In the genomic region with DNA sequence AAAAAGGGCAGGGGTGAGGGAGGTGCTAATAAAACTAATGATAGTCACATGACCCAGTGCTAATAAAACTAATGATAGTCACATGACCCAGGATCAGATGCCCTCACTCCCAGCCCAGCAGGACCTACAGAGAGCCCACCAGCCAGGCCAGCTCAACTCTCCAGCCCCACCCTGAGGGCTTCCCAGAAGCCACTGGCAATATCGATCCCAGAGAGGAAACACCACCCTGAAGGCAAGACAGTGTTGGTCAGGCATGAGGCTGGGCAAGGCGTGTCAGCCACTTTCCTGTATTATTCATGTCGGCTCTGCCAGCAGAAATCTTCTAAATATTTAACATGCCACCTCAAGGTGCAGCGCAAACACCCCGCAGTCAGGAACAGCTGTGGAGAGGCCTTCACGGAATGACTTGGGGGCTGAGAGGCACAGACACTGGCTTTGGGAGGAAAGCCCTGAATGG, we compare ENCODE assay signal across 12 cellular contexts. TPM values are rescaled to one million over a fixed set of nuclear protein-coding genes. Genes with fewer than 3 reads are reported as not detected.
A peak's percentile ranks its signal among the peaks of the same experiment; 100 is the strongest.
DNase-seq lines count a peak whose midpoint lies in the region; ATAC-seq and TF ChIP-seq lines count a peak whose summit lies in the region.
"Had no signal": no experiment of that assay in that cellular context is flagged by ENCODE, and none has a peak within 500 bp of the region (broad histone marks: within the 10 kb centered on the region; RNA-seq: fewer than 3 reads in every experiment).

No MANE protein-coding gene starts in this region.

- intact Hi-C loops in psoas muscle (cut with DNase I) = loop anchor here in 1 of 2 donors (5.0 kb wide), 1 partner anchor 34 kb away; no protein-coding TSS in a partner anchor

- peak overlapping the region; percentile 65 for H3K4me3 Mint-ChIP-seq in endodermal cell

- no peaks in the 10 kb centered on the region for H3K36me3 Mint-ChIP-seq in endodermal cell (ENCODE audit: low read depth)

- peaks cover 5% of the 10 kb centered on the region for H3K9me3 Mint-ChIP-seq in endodermal cell

- H3K4me1 Mint-ChIP-seq in endodermal cell = peaks cover 49% of the 10 kb centered on the region

- 65% methylated on average over 6 of the region's 6 CpGs for WGBS in HUES64
- WGBS in endodermal cell (ENCODE audit: insufficient coverage in 1 of 2, insufficient read length in 1 of 2), 2 experiments = 76 to 77% methylated on average over 5 to 6 of the region's 6 CpGs
- 44 to 50% (median 47%) methylated on average over 6 of the region's 6 CpGs for WGBS in psoas muscle, 3 donors

- ATAC-seq in psoas muscle (no peak), HG03135 (IDR thresholded peaks at IDR 0.05; ENCODE audit: unreplicated experiment) (no peak), HG03460 (IDR thresholded peaks at IDR 0.05; ENCODE audit: unreplicated experiment) (no peak)

- H3K4me3 ChIP-seq in HUES64 (ENCODE audit: low read length) (peak overlapping the region; percentile 59; the same call in 1 of the 2 replicates), endodermal cell (ENCODE audit: low read length) (no peak overlapping the region), psoas muscle (peak overlapping the region; percentile 85)

- no peak overlapping the region for H3K9ac ChIP-seq in HUES64 (ENCODE audit: low read depth, low read length)
- no peak overlapping the region for H3K9ac ChIP-seq in endodermal cell (ENCODE audit: extremely low read depth, low read length, poor library complexity, severe bottlenecking)

- H3K9me3 ChIP-seq in HUES64 (ENCODE audit: insufficient read depth, low read depth, low read length) (no peaks in the 10 kb centered on the region), endodermal cell (ENCODE audit: control insufficient read depth, low read length) (peaks cover 6% of the 10 kb centered on the region), psoas muscle (no peaks in the 10 kb centered on the region)

- DNase-seq in NCI-H748 (lab: John Stamatoyannopoulos, UW; ENCODE audit: unreplicated experiment) = peak; percentile 8
- no peak for DNase-seq in NCI-H748 treated with DMSO at 0.1 percent for 48 hours (lab: John Stamatoyannopoulos, UW)
- no peak for DNase-seq in endodermal cell
- no peak for DNase-seq in psoas muscle
- DNase-seq in HuH-7.5 (ENCODE audit: low spot score) = no peak
- DNase-seq: activated CD4-positive, alpha-beta T cell treated with anti-CD3 and anti-CD28 coated beads for 1 hour; NCI-H2171 had no signal

- H3K4me1 ChIP-seq in HUES64 (ENCODE audit: insufficient read depth, low read length) (peaks cover 4% of the 10 kb centered on the region), endodermal cell (ENCODE audit: control insufficient read depth, insufficient read depth, low read length) (peaks cover 12% of the 10 kb centered on the region), psoas muscle (peaks cover 22% of the 10 kb centered on the region)

- peaks cover 81% of the 10 kb centered on the region for H3K27me3 Mint-ChIP-seq in endodermal cell (ENCODE audit: insufficient read depth)

- H3K27ac ChIP-seq in HUES64 (ENCODE audit: low read depth, low read length) (no peak overlapping the region), endodermal cell (ENCODE audit: low read depth, low read length) (no peak overlapping the region), psoas muscle (peak overlapping the region; percentile 88)

- H3K27me3 ChIP-seq in HUES64 (ENCODE audit: insufficient read depth, low read length) = peaks cover 79% of the 10 kb centered on the region
- peaks cover 89% of the 10 kb centered on the region for H3K27me3 ChIP-seq in endodermal cell (ENCODE audit: control insufficient read depth, insufficient read depth, low read length, poor library complexity, severe bottlenecking)
- H3K27me3 ChIP-seq in psoas muscle (ENCODE audit: insufficient read depth in 3 of 3, low read length in 2 of 3) = no peaks in the 10 kb centered on the region

- TF ChIP-seq CTCF in endodermal cell (conservative IDR thresholded peaks at IDR 0.05) = no peak
- TF ChIP-seq CTCF in psoas muscle (IDR thresholded peaks at IDR 0.05) = no peak

- H3K27ac Mint-ChIP-seq in endodermal cell = no peak overlapping the region

- H3K36me3 ChIP-seq in HUES64 (ENCODE audit: insufficient read depth, low read length) = no peaks in the 10 kb centered on the region
- H3K36me3 ChIP-seq in endodermal cell (ENCODE audit: control insufficient read depth, insufficient read depth, low read length) = no peaks in the 10 kb centered on the region
- H3K36me3 ChIP-seq in psoas muscle (ENCODE audit: insufficient read depth in 1 of 2, low read depth in 1 of 2) = no peaks in the 10 kb centered on the region

RNA-seq across cellular contexts. Expression of gene REEP1, which starts 1.5 kb away (rescaled TPM):
- 0.95 TPM for polyA plus RNA-seq in HUES64 (2013, experiment 1 of 2)
- 1.8 TPM for polyA plus RNA-seq in HUES64 (2013, experiment 2 of 2)
- total RNA-seq in endodermal cell = 1 to 10 TPM; 2.9 to 3.8 TPM
- 5.9 TPM for polyA plus RNA-seq in endodermal cell (2013, experiment 1 of 2)
- 4.2 TPM for polyA plus RNA-seq in endodermal cell (2013, experiment 2 of 2)
- 10 to 100 TPM in 2 of 4 donors, 1 to 10 TPM in 2; 4.1 to 16.1 (median 9.7) TPM for total RNA-seq in psoas muscle
- polyA plus RNA-seq in psoas muscle = 1 to 10 TPM; 1.2 to 8.2 (median 4.8) TPM
- total RNA-seq: fibroblast of lung, HT1080 had no signal
